Comparison of ENCODE assay signal across 6 cellular contexts in the genomic region with DNA sequence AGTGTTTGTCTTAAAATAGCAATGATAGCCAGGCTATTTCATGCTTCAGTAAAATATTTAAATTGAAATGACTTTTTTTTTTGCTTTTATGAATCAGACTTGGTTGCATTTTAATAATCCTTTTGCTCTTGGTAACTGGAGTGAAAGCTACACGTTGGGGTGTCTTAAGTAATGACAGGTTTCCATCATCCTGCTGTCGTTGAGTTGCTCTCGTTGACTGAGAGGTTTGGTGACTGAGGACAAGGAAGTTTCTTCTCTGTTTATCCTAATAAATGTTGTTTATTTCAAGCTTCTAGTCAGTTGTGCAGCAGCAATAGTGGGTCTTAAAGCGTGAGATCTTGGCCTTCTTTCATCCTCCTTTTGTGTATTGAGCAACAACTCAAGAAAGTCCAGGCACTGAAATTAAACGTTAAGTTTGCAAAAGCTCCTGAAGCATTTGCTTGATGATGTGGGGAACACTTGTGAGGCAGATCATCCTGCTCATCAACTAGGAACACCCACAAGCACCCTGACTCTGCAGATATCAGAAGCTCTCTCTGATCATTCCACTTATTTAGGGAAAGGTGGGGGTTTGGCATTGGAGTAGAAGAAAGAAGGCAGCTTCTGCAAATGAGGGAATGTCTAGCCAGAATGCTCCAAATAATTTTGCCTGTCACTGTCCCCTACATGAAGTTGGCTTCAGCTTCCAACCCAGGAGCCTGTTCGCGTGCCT.
"Had no signal": no experiment of that assay in that cellular context is flagged by ENCODE, and none has a peak within 500 bp of the region (broad histone marks: within the 10 kb centered on the region; RNA-seq: fewer than 3 reads in every experiment).

No MANE protein-coding gene starts in this region.

- H3K9ac ChIP-seq: KMS-11 had no signal

- H3K27me3 Mint-ChIP-seq: IgD-negative memory B cell had no signal

- H3K36me3 Mint-ChIP-seq: IgD-negative memory B cell had no signal

- H3K27ac ChIP-seq: KMS-11 had no signal

- H3K4me2 ChIP-seq: GM23338, KMS-11 had no signal

- H2AFZ ChIP-seq: GM23338 had no signal

- H3K27ac Mint-ChIP-seq: GM23338, IgD-negative memory B cell had no signal

- H3K4me3 ChIP-seq: GM23338 had no signal

- H3K4me1 Mint-ChIP-seq: IgD-negative memory B cell had no signal

- H3K4me3 Mint-ChIP-seq: GM23338, H9 had no signal

- DNase-seq: H9, HCEC 1CT, KBM-7 had no signal
